ENCODE assay signal across 8 cellular contexts in genomic region chr10:26684667-26685264, GRCh38. TPM values are rescaled to one million over a fixed set of nuclear protein-coding genes. Genes with fewer than 3 reads are reported as not detected.
DNase-seq lines count a peak whose midpoint lies in the region; ATAC-seq, FAIRE-seq and TF ChIP-seq lines count a peak whose summit lies in the region.
"Not testable (repeated sequence)": the region's sequence is repeated elsewhere in the genome, so short reads cannot be mapped to it uniquely, and the experiment has no call there.

No MANE protein-coding gene starts in this region.

- H3K4me1 ChIP-seq in kidney (ENCODE audit: control insufficient read depth in 1 of 2, insufficient read depth in 1 of 2, low read depth in 1 of 2, low read length in 2 of 2), result not testable (repeated sequence)

- intact Hi-C loops in kidney (cut with DNase I), result not testable (repeated sequence)

- DNase-seq in DMS114 treated with DMSO at 0.1 percent for 48 hours (lab: John Stamatoyannopoulos, UW; ENCODE audit: unreplicated experiment) (peak; percentile 80), NCI-H1694 treated with DMSO at 0.1 percent for 48 hours (lab: John Stamatoyannopoulos, UW) (peak; percentile 40), SW480 (ENCODE audit: low spot score) (peak; percentile 46)
- DNase-seq in kidney, result not testable (repeated sequence)
- DNase-seq in stimulated activated CD4-positive, alpha-beta T cell treated with anti-CD3 and anti-CD28 coated beads, Interleukin-4, amount 100 ng/mL, for 24 hours, result peak; percentile 14

- H3K36me3 ChIP-seq in kidney (ENCODE audit: control insufficient read depth in 1 of 2, insufficient read depth in 2 of 2, low read length in 2 of 2), result not testable (repeated sequence)

- peak; percentile 37 for TF ChIP-seq CTCF in kidney (IDR thresholded peaks at IDR 0.05; ENCODE audit: borderline replicate concordance, extremely low read depth, insufficient read depth)

- not testable (repeated sequence) for H3K27ac ChIP-seq in kidney (ENCODE audit: low read depth in 2 of 2, low read length in 2 of 2)

- not testable (repeated sequence) for H3K9me3 ChIP-seq in kidney (ENCODE audit: control insufficient read depth in 1 of 2, low read length in 2 of 2)

- FAIRE-seq in colon (lab: Jason Lieb, UNC), result peak; percentile 87
- FAIRE-seq in kidney (lab: Jason Lieb, UNC), result peak; percentile 99

- H3K4me3 ChIP-seq in kidney (ENCODE audit: low read length in 2 of 2), result not testable (repeated sequence)

- H3K9ac ChIP-seq in kidney (ENCODE audit: low read length in 2 of 2), result not testable (repeated sequence)

- peak; percentile 93 for ATAC-seq in GM19452 (IDR thresholded peaks at IDR 0.05; ENCODE audit: unreplicated experiment)
- peak; percentile 83 for ATAC-seq in HG03095 (IDR thresholded peaks at IDR 0.05; ENCODE audit: unreplicated experiment)

RNA-seq across cellular contexts. Expression of gene PDSS1, which starts 12.7 kb away (rescaled TPM):
- 5.2 TPM for total RNA-seq in kidney
- polyA plus RNA-seq in kidney (ENCODE audit: insufficient read depth, low read depth, low replicate concordance), result 11.8 TPM
